Comparison of ENCODE assay signal across 22 cellular contexts in the genomic region with DNA sequence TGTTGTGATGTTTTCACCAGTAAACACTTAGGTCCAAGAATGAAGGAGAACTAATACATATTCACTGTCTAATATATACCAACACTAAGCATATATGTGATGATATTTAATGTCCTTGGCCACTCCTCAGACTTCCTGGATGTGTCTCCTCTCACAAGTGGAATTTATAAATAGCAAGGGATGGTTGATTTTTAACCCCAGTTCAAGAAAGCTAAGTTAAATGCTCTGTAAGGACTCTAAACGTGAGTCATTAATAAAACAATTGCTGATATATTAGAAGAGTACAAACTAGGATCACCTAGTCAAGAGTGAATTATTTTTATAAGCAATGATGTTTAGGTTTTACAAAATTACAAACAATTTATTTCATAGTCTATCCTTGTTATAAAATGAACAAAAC.
"Had no signal": no experiment of that assay in that cellular context is flagged by ENCODE, and none has a peak within 500 bp of the region (broad histone marks: within the 10 kb centered on the region; RNA-seq: fewer than 3 reads in every experiment).

No MANE protein-coding gene starts in this region.

- DNase-seq: IMR-90, Karpas-422, KG1, MG63, NCI-H1092, NCI-H1105 treated with DMSO at 0.1 percent for 48 hours, NCI-H1417 treated with DMSO at 0.1 percent for 48 hours, NCI-H146, NCI-H1694 treated with DMSO at 0.1 percent for 48 hours, NCI-H1930, NCI-H2081, NCI-H2107, NCI-H2227 treated with DMSO at 0.1 percent for 48 hours, NCI-H524 treated with DMSO at 0.1 percent for 48 hours, NCI-H69, NCI-H774, Right ventricle myocardium superior, SIG-M5 had no signal

- H3K36me3 ChIP-seq: MG63, SJSA1 had no signal

- H3K4me3 ChIP-seq: MG63, SJSA1, SK-N-MC had no signal

- H3K27ac ChIP-seq: SJSA1, SK-N-MC had no signal

- ATAC-seq: HepG2, Panc1 had no signal

- H3K27me3 ChIP-seq: MG63, SJSA1 had no signal

- FAIRE-seq: HepG2 had no signal

- H3K9me3 ChIP-seq: MG63, SJSA1 had no signal

- H3K4me1 ChIP-seq: SJSA1 had no signal
